Comparison of ENCODE assay signal across 12 cellular contexts in genomic region chr1:202023033-202023433, GRCh38. TPM values are rescaled to one million over a fixed set of nuclear protein-coding genes. Genes with fewer than 3 reads are reported as not detected.
DNase-seq lines count a peak whose midpoint lies in the region; ATAC-seq, FAIRE-seq and TF ChIP-seq lines count a peak whose summit lies in the region.
"Had no signal": no experiment of that assay in that cellular context is flagged by ENCODE, and none has a peak within 500 bp of the region (broad histone marks: within the 10 kb centered on the region; RNA-seq: fewer than 3 reads in every experiment).

No MANE protein-coding gene starts in this region.

- no peaks in the 10 kb centered on the region for H3K9me3 ChIP-seq in A549
- H3K9me3 ChIP-seq in Peyer's patch, result no peaks in the 10 kb centered on the region

- POLR2A ChIA-PET in A549 (lab: Yijun Ruan, JAX) (interaction anchor here (1.1 to 4.1 kb wide), 4 partner anchors 10 to 35 kb away, joined by 3 to 35 read pairs (median 8); partner anchors contain the start of gene ELF3), WTC11 (lab: Charles Lee) (interaction anchor here (1.8 kb wide), 1 partner anchor 13 kb away, joined by 8 read pairs; the partner anchor contains the start of gene ELF3)

- no peak for TF ChIP-seq RAD21 in A549 (conservative IDR thresholded peaks at IDR 0.05 in 1 of 2, IDR thresholded peaks at IDR 0.05 in 1 of 2)

- H3K4me2 ChIP-seq in A549, result peak overlapping the region; percentile 71

- H3K36me3 Mint-ChIP-seq in WTC11, result no peaks in the 10 kb centered on the region

- WGBS in A549 (ENCODE audit: missing lambda C conversion rate), result 16% methylated on average over 6 of the region's 6 CpGs

- H3K4me1 ChIP-seq in A549 (peaks cover 63% of the 10 kb centered on the region), Peyer's patch (peaks cover 0 to 9% (median 0%) of the 10 kb centered on the region in 4 donors)

- no peak overlapping the region for H3K4me3 ChIP-seq in A549
- H3K4me3 ChIP-seq in Peyer's patch, result no peak overlapping the region
- H3K4me3 ChIP-seq: GM12878 had no signal

- ATAC-seq in A549 (peak in 1 of 2 experiments; percentile 6; a peak in 3 of 6 replicates), WTC11 (no peak), GM21528 (IDR thresholded peaks at IDR 0.05; ENCODE audit: low FRiP score, unreplicated experiment) (no peak), HG02588 (IDR thresholded peaks at IDR 0.05; ENCODE audit: unreplicated experiment) (no peak)
- ATAC-seq: GM12878 had no signal

- peak in 1 of 2 experiments; percentile 46; a peak in 1 of 5 replicates for TF ChIP-seq EP300 in A549 (IDR thresholded peaks at IDR 0.05)

- no peaks in the 10 kb centered on the region for H3K36me3 ChIP-seq in Peyer's patch

- TF ChIP-seq POLR2A in A549 (IDR thresholded peaks at IDR 0.05; ENCODE audit: low read length), result no peak
- TF ChIP-seq POLR2A in Peyer's patch (IDR thresholded peaks at IDR 0.05), result peak in 1 of 2 donors; percentile 58

- H3K27ac ChIP-seq in A549 (peak overlapping the region; percentile 77 to 93), Peyer's patch (peak overlapping the region in 3 of 4 donors; percentile 55 to 91 (median 77))

- CTCF ChIA-PET in A549 (lab: Yijun Ruan, JAX) (interaction anchor here (1.2 to 46.8 kb wide), 5 partner anchors 12 to 102 kb away, joined by 4 to 1624 read pairs (median 6); partner anchors contain the start of genes ELF3 and GPR37L1), WTC11 (lab: Charles Lee) (interaction anchor here (0.7 to 1.7 kb wide), 4 partner anchors 96 to 690 kb away, joined by 3 to 5 read pairs (median 4); no protein-coding TSS in a partner anchor)

- H3K27ac Mint-ChIP-seq in WTC11, result no peak overlapping the region
- H3K27ac Mint-ChIP-seq: activated B cell treated with CpG ODN at 0.5 μM for 24 hours had no signal

- H3K27me3 ChIP-seq in Peyer's patch, result no peaks in the 10 kb centered on the region

- DNase-seq in A549 (ENCODE audit: low read depth in 1 of 2, low spot score in 1 of 2) (peak in 1 of 2 experiments; percentile 90), NCI-H1417 (lab: John Stamatoyannopoulos, UW) (peak; percentile 69 to 87 (median 76)), Peyer's patch (peak in 2 of 3 donors; percentile 92 to 93), left kidney (ENCODE audit: low read depth, low spot score) (peak; percentile 77), WTC11 (ENCODE audit: low spot score) (no peak), GM19240 (ENCODE audit: insufficient read length, low spot score) (no peak)
- DNase-seq: activated B cell treated with CpG ODN at 0.5 μM for 24 hours; activated gamma-delta T cell treated with Interleukin-2 at 50 U/mL for 16 hours; effector CD8-positive, alpha-beta T cell had no signal

- no peak for FAIRE-seq in A549 (lab: Jason Lieb, UNC)
- FAIRE-seq: GM12878 had no signal

- TF ChIP-seq CTCF in A549 (IDR thresholded peaks at IDR 0.05) (no peak), Peyer's patch (IDR thresholded peaks at IDR 0.05) (no peak), WTC11 (IDR thresholded peaks at IDR 0.05) (no peak)

- peaks cover 12% of the 10 kb centered on the region for H3K4me1 Mint-ChIP-seq in WTC11
- H3K4me1 Mint-ChIP-seq: activated B cell treated with CpG ODN at 0.5 μM for 24 hours had no signal

- no peaks in the 10 kb centered on the region for H3K9me3 Mint-ChIP-seq in WTC11
- H3K9me3 Mint-ChIP-seq: activated B cell treated with CpG ODN at 0.5 μM for 24 hours had no signal

- no peaks in the 10 kb centered on the region for H3K27me3 Mint-ChIP-seq in WTC11 (ENCODE audit: low read depth)

- no peak overlapping the region for H3K4me3 Mint-ChIP-seq in WTC11
- H3K4me3 Mint-ChIP-seq: activated B cell treated with CpG ODN at 0.5 μM for 24 hours had no signal

TF ChIP-seq in A549, 52 proteins besides CTCF, POLR2A, EP300 and RAD21 (continues in another document):
- TF ChIP-seq EHF (CRISPR knock-in tag; IDR thresholded peaks at IDR 0.05), result peak; percentile 96
- no peak for TF ChIP-seq RFX5 (IDR thresholded peaks at IDR 0.05)
- TF ChIP-seq KDM1A (IDR thresholded peaks at IDR 0.05; ENCODE audit: low read depth), result no peak
- no peak for TF ChIP-seq HMGXB4 (CRISPR knock-in tag; IDR thresholded peaks at IDR 0.05; ENCODE audit: borderline replicate concordance)

TF ChIP-seq in WTC11, 78 proteins besides CTCF, POLR2A, EP300 and RAD21:
- TF ChIP-seq FOXK1 (CRISPR knock-in tag; IDR thresholded peaks at IDR 0.05), result no peak
- no peak for TF ChIP-seq MXD4 (CRISPR knock-in tag; IDR thresholded peaks at IDR 0.05; ENCODE audit: borderline replicate concordance)
- no peak for TF ChIP-seq E2F5 (CRISPR knock-in tag; IDR thresholded peaks at IDR 0.05)
- no peak for TF ChIP-seq ZNF232 (CRISPR knock-in tag; IDR thresholded peaks at IDR 0.05)
- no peak for TF ChIP-seq MYBL2 (CRISPR knock-in tag; IDR thresholded peaks at IDR 0.05)
- no peak for TF ChIP-seq CBFB (CRISPR knock-in tag; IDR thresholded peaks at IDR 0.05; ENCODE audit: low read depth)

RNA-seq across cellular contexts. Expression of gene ELF3, which starts 12.6 kb away (rescaled TPM):
- polyA plus RNA-seq in A549 (2011; rRNA removed), result 334 and 365 TPM in 2 replicates
- 197 and 257 TPM in 2 replicates for polyA plus RNA-seq in A549 (2012; cell fraction: cytosol; rRNA removed)
- polyA plus RNA-seq in A549 (2012; cell fraction: nucleus; rRNA removed), result 1,053 and 1,132 TPM in 2 replicates
- polyA plus RNA-seq in A549 (2017; fragmentation: RNase III; extraction: RNeasy Plus Mini Kit Qiagen cat#74134 plus additional on column Dnase treatment), result 138 to 180 TPM (median 179 TPM) in 3 replicates
- polyA minus RNA-seq in A549 (2011; rRNA and poly(A)+ RNA removed), result 661 and 758 TPM in 2 replicates
- 100 to 1,000 TPM; 497 to 741 (median 654) TPM for total RNA-seq in Peyer's patch
- 13.7 to 15.0 TPM (median 14.4 TPM) in 3 replicates for total RNA-seq in WTC11 (2021)

RNA-seq across cellular contexts. Expression of gene RNPEP, which starts 40.6 kb away (rescaled TPM):
- 80.4 and 87.6 TPM in 2 replicates for polyA plus RNA-seq in A549 (2011; rRNA removed)
- polyA plus RNA-seq in A549 (2012; cell fraction: cytosol; rRNA removed), result 54.1 and 67.0 TPM in 2 replicates
- 87.5 and 112 TPM in 2 replicates for polyA plus RNA-seq in A549 (2012; cell fraction: nucleus; rRNA removed)
- polyA plus RNA-seq in A549 (2017; fragmentation: RNase III; extraction: RNeasy Plus Mini Kit Qiagen cat#74134 plus additional on column Dnase treatment), result 61.3 to 71.1 TPM (median 69.8 TPM) in 3 replicates
- polyA minus RNA-seq in A549 (2011; rRNA and poly(A)+ RNA removed), result 52.5 and 53.4 TPM in 2 replicates
- total RNA-seq in Peyer's patch, result 100 to 1,000 TPM; 165 to 257 (median 204) TPM
- total RNA-seq in WTC11 (2021), result 57.4 to 61.6 TPM (median 59.2 TPM) in 3 replicates

Comparison
In these comparisons a context has a peak if more than half of its experiments do, and no peak if none do; other contexts are left out.
1. DNase-seq: peak in NCI-H1417 (3 of 3), Peyer's patch (2 of 3) and left kidney (single experiment); none in WTC11 (single experiment) and GM19240 (single experiment).
2. RNA of gene ELF3, which starts 12.6 kb away (total RNA-seq): 497 to 741 TPM in Peyer's patch; 13.7 to 15.0 TPM in WTC11; every median in the first group is over 10 times any median in the second.
3. Of the 8 proteins assayed by ChIP-seq in both WTC11 and A549: peak only in WTC11: none; only in A549: MAX and TP53; in both: none; in neither: 6.